Comparison of ENCODE assay signal across 8 cellular contexts in the genomic region with DNA sequence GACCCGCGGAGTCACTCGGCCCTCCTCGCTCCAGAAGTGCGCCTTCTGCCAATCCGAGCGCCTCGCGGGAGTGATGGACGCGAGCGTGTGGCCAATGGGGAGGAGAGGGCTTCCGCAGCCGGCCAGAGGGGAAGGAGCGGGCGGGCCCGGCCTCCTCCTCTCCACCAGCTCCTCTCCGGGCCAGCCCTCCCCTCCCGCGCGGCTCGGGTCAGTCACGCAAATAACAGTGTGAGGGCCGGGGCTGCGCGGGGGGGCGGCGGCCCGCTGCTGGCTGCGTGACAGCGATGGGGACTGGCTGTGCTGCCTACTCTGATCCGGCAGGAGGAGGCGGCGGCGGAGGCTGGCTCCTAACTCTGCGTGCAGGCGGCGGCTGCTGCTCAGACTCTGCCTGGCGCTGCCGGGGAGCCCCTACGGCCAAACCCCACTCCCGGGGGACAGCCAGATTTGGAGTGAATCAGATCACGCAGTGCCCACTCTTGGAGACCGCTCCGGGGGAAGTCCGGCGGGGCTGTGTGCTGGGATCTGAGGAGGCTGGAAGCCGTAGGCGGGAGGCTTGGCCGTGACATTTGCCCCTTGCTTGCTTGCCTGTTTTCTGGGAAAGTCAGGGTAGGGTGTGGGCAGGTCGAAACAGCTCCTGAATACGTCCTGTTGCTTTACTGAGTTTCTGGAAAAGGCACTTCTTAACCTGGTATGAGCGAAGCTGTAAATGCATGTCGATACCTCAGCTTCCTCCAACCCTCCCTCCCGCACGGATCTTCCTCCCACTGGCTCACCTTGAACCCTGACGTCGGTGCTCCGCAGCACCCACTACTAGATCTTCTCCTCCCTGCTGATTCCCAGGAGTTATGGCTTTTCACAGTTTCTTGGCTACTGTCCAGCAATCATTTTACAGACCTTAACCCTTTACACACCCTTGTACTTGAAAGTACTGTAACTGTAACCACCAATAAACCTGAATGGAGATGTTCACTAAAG.
DNase-seq lines count a peak whose midpoint lies in the region; ATAC-seq and TF ChIP-seq lines count a peak whose summit lies in the region.

No MANE protein-coding gene starts in this region.

- no peak for TF ChIP-seq EP300 in gastroesophageal sphincter (IDR thresholded peaks at IDR 0.05)

- H3K27ac ChIP-seq in gastroesophageal sphincter = peak overlapping the region; percentile 92 to 98 (median 96)

- H3K4me3 Mint-ChIP-seq in activated naive CD4-positive, alpha-beta T cell treated with anti-CD3 and anti-CD28 coated beads, Interleukin-2, amount 10 ng/mL, durations not matched to agents 7 days and 5 days = peak overlapping the region; percentile 82

- H3K27me3 ChIP-seq in gastroesophageal sphincter (no peaks in the 10 kb centered on the region), neuron (ENCODE audit: insufficient read depth, low read length) (no peaks in the 10 kb centered on the region)

- ATAC-seq in HG03135 (IDR thresholded peaks at IDR 0.05; ENCODE audit: unreplicated experiment) (peak; percentile 83), gastroesophageal sphincter (peak; percentile 92)

- peak; percentile 100 for DNase-seq in DMS114 treated with DMSO at 0.1 percent for 48 hours (lab: John Stamatoyannopoulos, UW; ENCODE audit: unreplicated experiment)
- peak; percentile 50 to 100 for DNase-seq in NCI-H524 (lab: John Stamatoyannopoulos, UW)
- peak; percentile 52 for DNase-seq in activated naive CD4-positive, alpha-beta T cell treated with anti-CD3 and anti-CD28 coated beads, Interleukin-2, amount 10 ng/mL, durations not matched to agents 7 days and 5 days
- DNase-seq in T1000 (lab: John Stamatoyannopoulos, UW) = no peak

- peaks cover 3% of the 10 kb centered on the region for H3K27me3 Mint-ChIP-seq in activated naive CD4-positive, alpha-beta T cell treated with anti-CD3 and anti-CD28 coated beads, Interleukin-2, amount 10 ng/mL, durations not matched to agents 7 days and 5 days

- TF ChIP-seq CTCF in gastroesophageal sphincter (IDR thresholded peaks at IDR 0.05) = peak; percentile 37 to 91 (median 76)

- H3K4me1 ChIP-seq in gastroesophageal sphincter (peaks cover 0 to 39% (median 3%) of the 10 kb centered on the region in 3 donors), neuron (ENCODE audit: insufficient read depth, low read length) (peaks cover 17% of the 10 kb centered on the region)

- H3K4me3 ChIP-seq in gastroesophageal sphincter (peak overlapping the region; percentile 71 to 74), neuron (ENCODE audit: low read length) (peak overlapping the region; percentile 71)

- peak overlapping the region; percentile 81 for H2AFZ ChIP-seq in neuron (ENCODE audit: low read depth, low read length)

- no peaks in the 10 kb centered on the region for H3K36me3 ChIP-seq in gastroesophageal sphincter
- H3K36me3 ChIP-seq in neuron (ENCODE audit: insufficient read depth, low read length) = no peaks in the 10 kb centered on the region

- no peaks in the 10 kb centered on the region for H3K36me3 Mint-ChIP-seq in activated naive CD4-positive, alpha-beta T cell treated with anti-CD3 and anti-CD28 coated beads, Interleukin-2, amount 10 ng/mL, durations not matched to agents 7 days and 5 days

- 1% methylated on average over 8 of the region's 59 CpGs; no CpG with 5 or more reads in 1 of the 2 donors for WGBS in gastroesophageal sphincter (ENCODE audit: low coverage in 1 of 2), 2 donors

- H3K9me3 ChIP-seq in gastroesophageal sphincter = no peaks in the 10 kb centered on the region
- no peaks in the 10 kb centered on the region for H3K9me3 ChIP-seq in neuron (ENCODE audit: low read length)

- TF ChIP-seq POLR2A in GM19099 (IDR thresholded peaks at IDR 0.05; ENCODE audit: extremely low read depth, insufficient read length, low read depth) = peak; percentile 71
- TF ChIP-seq POLR2A in gastroesophageal sphincter (IDR thresholded peaks at IDR 0.05) = peak; percentile 88 to 90

- CTCF ChIA-PET in activated naive CD4-positive, alpha-beta T cell treated with anti-CD3 and anti-CD28 coated beads, Interleukin-2, amount 10 ng/mL, durations not matched to agents 7 days and 5 days (lab: Charles Lee) = interaction anchor here (0.6 to 4.0 kb wide), 17 partner anchors 10 to 144 kb away, joined by 3 to 26 read pairs (median 4); partner anchors contain the start of gene SERTAD2

- H3K4me1 Mint-ChIP-seq in activated naive CD4-positive, alpha-beta T cell treated with anti-CD3 and anti-CD28 coated beads, Interleukin-2, amount 10 ng/mL, durations not matched to agents 7 days and 5 days = peaks cover 26% of the 10 kb centered on the region

- peak overlapping the region; percentile 89 for H3K27ac Mint-ChIP-seq in activated naive CD4-positive, alpha-beta T cell treated with anti-CD3 and anti-CD28 coated beads, Interleukin-2, amount 10 ng/mL, durations not matched to agents 7 days and 5 days

- H3K9me3 Mint-ChIP-seq in activated naive CD4-positive, alpha-beta T cell treated with anti-CD3 and anti-CD28 coated beads, Interleukin-2, amount 10 ng/mL, durations not matched to agents 7 days and 5 days = no peaks in the 10 kb centered on the region
